ENCODE assay signal across 1 cellular context in genomic region chr16:67191995-67192681, GRCh38.
TF ChIP-seq lines count a peak whose summit lies in the region.

Gene E2F4, plus strand, starts transcription at chr16:67192155. Its CDS starts 73 bp downstream, at chr16:67192228.

TF ChIP-seq in HepG2, 621 proteins besides CTCF, POLR2A, EP300 and RAD21 (continued from another document and continues in another):
- TF ChIP-seq, protein P1, sequence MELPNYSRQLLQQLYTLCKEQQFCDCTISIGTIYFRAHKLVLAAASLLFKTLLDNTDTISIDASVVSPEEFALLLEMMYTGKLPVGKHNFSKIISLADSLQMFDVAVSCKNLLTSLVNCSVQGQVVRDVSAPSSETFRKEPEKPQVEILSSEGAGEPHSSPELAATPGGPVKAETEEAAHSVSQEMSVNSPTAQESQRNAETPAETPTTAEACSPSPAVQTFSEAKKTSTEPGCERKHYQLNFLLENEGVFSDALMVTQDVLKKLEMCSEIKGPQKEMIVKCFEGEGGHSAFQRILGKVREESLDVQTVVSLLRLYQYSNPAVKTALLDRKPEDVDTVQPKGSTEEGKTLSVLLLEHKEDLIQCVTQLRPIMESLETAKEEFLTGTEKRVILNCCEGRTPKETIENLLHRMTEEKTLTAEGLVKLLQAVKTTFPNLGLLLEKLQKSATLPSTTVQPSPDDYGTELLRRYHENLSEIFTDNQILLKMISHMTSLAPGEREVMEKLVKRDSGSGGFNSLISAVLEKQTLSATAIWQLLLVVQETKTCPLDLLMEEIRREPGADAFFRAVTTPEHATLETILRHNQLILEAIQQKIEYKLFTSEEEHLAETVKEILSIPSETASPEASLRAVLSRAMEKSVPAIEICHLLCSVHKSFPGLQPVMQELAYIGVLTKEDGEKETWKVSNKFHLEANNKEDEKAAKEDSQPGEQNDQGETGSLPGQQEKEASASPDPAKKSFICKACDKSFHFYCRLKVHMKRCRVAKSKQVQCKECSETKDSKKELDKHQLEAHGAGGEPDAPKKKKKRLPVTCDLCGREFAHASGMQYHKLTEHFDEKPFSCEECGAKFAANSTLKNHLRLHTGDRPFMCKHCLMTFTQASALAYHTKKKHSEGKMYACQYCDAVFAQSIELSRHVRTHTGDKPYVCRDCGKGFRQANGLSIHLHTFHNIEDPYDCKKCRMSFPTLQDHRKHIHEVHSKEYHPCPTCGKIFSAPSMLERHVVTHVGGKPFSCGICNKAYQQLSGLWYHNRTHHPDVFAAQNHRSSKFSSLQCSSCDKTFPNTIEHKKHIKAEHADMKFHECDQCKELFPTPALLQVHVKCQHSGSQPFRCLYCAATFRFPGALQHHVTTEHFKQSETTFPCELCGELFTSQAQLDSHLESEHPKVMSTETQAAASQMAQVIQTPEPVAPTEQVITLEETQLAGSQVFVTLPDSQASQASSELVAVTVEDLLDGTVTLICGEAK (IDR thresholded peaks at IDR 0.05), result peak; percentile 70
- TF ChIP-seq, protein P1 (CRISPR knock-in tag; IDR thresholded peaks at IDR 0.05), result peak; percentile 54; the same call in 1 of the 2 replicates
- TF ChIP-seq HNRNPUL1 (IDR thresholded peaks at IDR 0.05; ENCODE audit: low read depth, low read length), result no peak
- TF ChIP-seq ZKSCAN8 (CRISPR knock-in tag; IDR thresholded peaks at IDR 0.05; ENCODE audit: borderline replicate concordance), result no peak
- no peak for TF ChIP-seq REXO4 (CRISPR knock-in tag; IDR thresholded peaks at IDR 0.05; ENCODE audit: borderline replicate concordance)
- no peak for TF ChIP-seq ZNF781 (CRISPR knock-in tag; IDR thresholded peaks at IDR 0.05; ENCODE audit: borderline replicate concordance, not compliant biosample characterization)
- peak; percentile 52; the same call in 1 of the 2 replicates for TF ChIP-seq DMAP1 (CRISPR knock-in tag; IDR thresholded peaks at IDR 0.05)
- no peak for TF ChIP-seq PHF21A (CRISPR knock-in tag; IDR thresholded peaks at IDR 0.05)
- peak; percentile 86 for TF ChIP-seq POLR2G (IDR thresholded peaks at IDR 0.05; ENCODE audit: low read depth, low read length)
- no peak for TF ChIP-seq CC2D1A (CRISPR knock-in tag; IDR thresholded peaks at IDR 0.05)
- no peak for TF ChIP-seq NAIF1 (CRISPR knock-in tag; IDR thresholded peaks at IDR 0.05; ENCODE audit: borderline replicate concordance)
- peak; percentile 61; the same call in 1 of the 2 replicates for TF ChIP-seq ZNF598 (CRISPR knock-in tag; IDR thresholded peaks at IDR 0.05; ENCODE audit: borderline replicate concordance)
- TF ChIP-seq CHD4 (IDR thresholded peaks at IDR 0.05; ENCODE audit: borderline replicate concordance, low read length), result no peak
- no peak for TF ChIP-seq MATR3 (CRISPR knock-in tag; IDR thresholded peaks at IDR 0.05)
- TF ChIP-seq ZNF543 (CRISPR knock-in tag; IDR thresholded peaks at IDR 0.05), result no peak
- peak; percentile 18; the same call in 1 of the 2 replicates for TF ChIP-seq ONECUT2 (CRISPR knock-in tag; IDR thresholded peaks at IDR 0.05)
- TF ChIP-seq, protein P2, sequence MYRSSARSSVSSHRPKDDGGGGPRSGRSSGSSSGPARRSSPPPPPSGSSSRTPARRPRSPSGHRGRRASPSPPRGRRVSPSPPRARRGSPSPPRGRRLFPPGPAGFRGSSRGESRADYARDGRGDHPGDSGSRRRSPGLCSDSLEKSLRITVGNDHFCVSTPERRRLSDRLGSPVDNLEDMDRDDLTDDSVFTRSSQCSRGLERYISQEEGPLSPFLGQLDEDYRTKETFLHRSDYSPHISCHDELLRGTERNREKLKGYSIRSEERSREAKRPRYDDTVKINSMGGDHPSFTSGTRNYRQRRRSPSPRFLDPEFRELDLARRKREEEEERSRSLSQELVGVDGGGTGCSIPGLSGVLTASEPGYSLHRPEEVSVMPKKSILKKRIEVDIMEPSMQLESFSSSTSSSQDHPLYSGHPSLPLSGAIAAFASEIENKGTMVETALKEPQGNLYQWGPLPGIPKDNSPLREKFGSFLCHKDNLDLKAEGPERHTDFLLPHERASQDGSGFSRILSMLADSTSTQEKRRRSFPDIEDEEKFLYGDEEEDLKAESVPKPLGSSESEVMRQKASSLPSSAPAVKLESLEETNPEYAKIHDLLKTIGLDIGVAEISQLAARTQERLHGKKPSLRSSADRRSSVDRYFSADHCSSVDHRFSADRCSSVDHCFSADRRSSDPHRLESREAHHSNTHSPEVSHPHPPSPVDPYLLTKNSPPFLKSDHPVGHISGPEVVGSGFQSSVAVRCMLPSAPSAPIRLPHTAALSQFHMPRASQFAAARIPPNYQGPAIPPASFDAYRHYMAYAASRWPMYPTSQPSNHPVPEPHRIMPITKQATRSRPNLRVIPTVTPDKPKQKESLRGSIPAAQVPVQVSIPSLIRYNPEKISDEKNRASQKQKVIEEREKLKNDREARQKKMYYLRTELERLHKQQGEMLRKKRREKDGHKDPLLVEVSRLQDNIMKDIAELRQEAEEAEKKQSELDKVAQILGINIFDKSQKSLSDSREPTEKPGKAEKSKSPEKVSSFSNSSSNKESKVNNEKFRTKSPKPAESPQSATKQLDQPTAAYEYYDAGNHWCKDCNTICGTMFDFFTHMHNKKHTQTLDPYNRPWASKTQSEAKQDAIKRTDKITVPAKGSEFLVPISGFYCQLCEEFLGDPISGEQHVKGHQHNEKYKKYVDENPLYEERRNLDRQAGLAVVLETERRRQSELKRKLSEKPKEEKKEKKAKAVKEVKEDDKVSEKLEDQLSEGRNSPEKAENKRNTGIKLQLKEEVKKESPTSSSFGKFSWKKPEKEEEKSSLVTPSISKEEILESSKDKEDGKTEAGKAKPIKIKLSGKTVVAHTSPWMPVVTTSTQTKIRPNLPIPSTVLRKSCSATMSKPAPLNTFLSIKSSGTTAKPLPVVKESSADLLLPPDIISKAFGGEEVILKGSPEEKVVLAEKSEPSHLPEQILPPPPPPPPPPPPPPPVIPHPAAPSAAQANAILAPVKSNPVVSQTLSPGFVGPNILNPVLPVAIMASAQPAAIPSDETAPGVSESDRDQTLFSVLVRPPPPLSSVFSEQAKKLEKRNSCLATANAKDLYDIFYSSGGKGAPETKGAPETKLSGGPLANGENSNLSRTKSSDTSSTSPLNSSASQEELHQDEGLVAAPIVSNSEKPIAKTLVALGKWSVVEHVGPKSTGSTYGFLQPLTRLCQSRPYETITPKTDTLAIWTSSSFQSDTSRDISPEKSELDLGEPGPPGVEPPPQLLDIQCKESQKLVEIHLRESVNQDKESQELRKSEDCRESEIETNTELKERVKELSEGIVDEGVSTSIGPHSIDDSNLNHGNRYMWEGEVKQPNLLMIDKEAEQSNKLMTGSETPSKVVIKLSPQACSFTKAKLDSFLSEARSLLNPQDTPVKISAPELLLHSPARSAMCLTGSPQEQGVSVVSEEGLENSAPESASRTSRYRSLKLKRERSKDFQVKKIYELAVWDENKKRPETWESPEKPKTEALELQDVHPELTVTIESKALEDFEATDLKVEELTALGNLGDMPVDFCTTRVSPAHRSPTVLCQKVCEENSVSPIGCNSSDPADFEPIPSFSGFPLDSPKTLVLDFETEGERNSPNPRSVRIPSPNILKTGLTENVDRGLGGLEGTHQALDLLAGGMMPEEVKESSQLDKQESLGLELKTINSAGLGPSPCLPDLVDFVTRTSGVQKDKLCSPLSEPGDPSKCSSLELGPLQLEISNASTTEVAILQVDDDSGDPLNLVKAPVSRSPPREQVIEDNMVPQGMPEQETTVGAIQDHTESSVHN (CRISPR knock-in tag; IDR thresholded peaks at IDR 0.05), result no peak
- TF ChIP-seq MIER2 (CRISPR knock-in tag; IDR thresholded peaks at IDR 0.05), result peak; percentile 60; the same call in 1 of the 2 replicates
- TF ChIP-seq ZNF274 (CRISPR knock-in tag; IDR thresholded peaks at IDR 0.05), result 0 out of 2 replicates have a peak, but pooled peaks have one; percentile 39
- TF ChIP-seq KLF15 (CRISPR knock-in tag; IDR thresholded peaks at IDR 0.05; ENCODE audit: borderline replicate concordance), result no peak
- peak; percentile 76; the same call in 1 of the 2 replicates for TF ChIP-seq MIXL1 (CRISPR knock-in tag; IDR thresholded peaks at IDR 0.05)
- TF ChIP-seq POLR2AphosphoS5 (IDR thresholded peaks at IDR 0.05; ENCODE audit: low read depth, low read length), result peak; percentile 55
- TF ChIP-seq ZNF761 (CRISPR knock-in tag; conservative IDR thresholded peaks at IDR 0.05), result no peak; the same call in 1 of the 2 replicates
- peak; percentile 55 for TF ChIP-seq TFE3 (CRISPR knock-in tag; IDR thresholded peaks at IDR 0.05)
- TF ChIP-seq SOX6 (IDR thresholded peaks at IDR 0.05), result no peak
- peak; percentile 56 for TF ChIP-seq SOX6 (CRISPR knock-in tag; IDR thresholded peaks at IDR 0.05)
- TF ChIP-seq, protein P3, sequence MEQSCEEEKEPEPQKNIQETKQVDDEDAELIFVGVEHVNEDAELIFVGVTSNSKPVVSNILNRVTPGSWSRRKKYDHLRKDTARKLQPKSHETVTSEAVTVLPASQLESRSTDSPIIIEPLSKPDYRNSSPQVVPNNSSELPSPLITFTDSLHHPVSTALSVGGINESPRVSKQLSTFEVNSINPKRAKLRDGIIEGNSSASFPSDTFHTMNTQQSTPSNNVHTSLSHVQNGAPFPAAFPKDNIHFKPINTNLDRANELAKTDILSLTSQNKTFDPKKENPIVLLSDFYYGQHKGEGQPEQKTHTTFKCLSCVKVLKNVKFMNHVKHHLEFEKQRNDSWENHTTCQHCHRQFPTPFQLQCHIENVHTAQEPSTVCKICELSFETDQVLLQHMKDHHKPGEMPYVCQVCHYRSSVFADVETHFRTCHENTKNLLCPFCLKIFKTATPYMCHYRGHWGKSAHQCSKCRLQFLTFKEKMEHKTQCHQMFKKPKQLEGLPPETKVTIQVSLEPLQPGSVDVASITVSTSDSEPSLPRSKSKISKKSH (CRISPR knock-in tag; IDR thresholded peaks at IDR 0.05; ENCODE audit: borderline replicate concordance), result peak; percentile 53
- TF ChIP-seq, protein P4, sequence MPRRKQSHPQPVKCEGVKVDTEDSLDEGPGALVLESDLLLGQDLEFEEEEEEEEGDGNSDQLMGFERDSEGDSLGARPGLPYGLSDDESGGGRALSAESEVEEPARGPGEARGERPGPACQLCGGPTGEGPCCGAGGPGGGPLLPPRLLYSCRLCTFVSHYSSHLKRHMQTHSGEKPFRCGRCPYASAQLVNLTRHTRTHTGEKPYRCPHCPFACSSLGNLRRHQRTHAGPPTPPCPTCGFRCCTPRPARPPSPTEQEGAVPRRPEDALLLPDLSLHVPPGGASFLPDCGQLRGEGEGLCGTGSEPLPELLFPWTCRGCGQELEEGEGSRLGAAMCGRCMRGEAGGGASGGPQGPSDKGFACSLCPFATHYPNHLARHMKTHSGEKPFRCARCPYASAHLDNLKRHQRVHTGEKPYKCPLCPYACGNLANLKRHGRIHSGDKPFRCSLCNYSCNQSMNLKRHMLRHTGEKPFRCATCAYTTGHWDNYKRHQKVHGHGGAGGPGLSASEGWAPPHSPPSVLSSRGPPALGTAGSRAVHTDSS (CRISPR knock-in tag; conservative IDR thresholded peaks at IDR 0.05), result no peak; the same call in 1 of the 2 replicates
- TF ChIP-seq ZNF441 (CRISPR knock-in tag; IDR thresholded peaks at IDR 0.05; ENCODE audit: borderline replicate concordance), result peak; percentile 87
- 0 out of 2 replicates have a peak, but pooled peaks have one; percentile 14 for TF ChIP-seq GATA4 (IDR thresholded peaks at IDR 0.05; ENCODE audit: borderline replicate concordance, low read depth)
- TF ChIP-seq EHMT2 (IDR thresholded peaks at IDR 0.05; ENCODE audit: borderline replicate concordance, low read depth, low read length), result no peak
- TF ChIP-seq RFXAP (CRISPR knock-in tag; IDR thresholded peaks at IDR 0.05; ENCODE audit: borderline replicate concordance), result peak; percentile 74; the same call in 1 of the 2 replicates
- TF ChIP-seq, protein P5, sequence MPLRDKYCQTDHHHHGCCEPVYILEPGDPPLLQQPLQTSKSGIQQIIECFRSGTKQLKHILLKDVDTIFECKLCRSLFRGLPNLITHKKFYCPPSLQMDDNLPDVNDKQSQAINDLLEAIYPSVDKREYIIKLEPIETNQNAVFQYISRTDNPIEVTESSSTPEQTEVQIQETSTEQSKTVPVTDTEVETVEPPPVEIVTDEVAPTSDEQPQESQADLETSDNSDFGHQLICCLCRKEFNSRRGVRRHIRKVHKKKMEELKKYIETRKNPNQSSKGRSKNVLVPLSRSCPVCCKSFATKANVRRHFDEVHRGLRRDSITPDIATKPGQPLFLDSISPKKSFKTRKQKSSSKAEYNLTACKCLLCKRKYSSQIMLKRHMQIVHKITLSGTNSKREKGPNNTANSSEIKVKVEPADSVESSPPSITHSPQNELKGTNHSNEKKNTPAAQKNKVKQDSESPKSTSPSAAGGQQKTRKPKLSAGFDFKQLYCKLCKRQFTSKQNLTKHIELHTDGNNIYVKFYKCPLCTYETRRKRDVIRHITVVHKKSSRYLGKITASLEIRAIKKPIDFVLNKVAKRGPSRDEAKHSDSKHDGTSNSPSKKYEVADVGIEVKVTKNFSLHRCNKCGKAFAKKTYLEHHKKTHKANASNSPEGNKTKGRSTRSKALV (CRISPR knock-in tag; IDR thresholded peaks at IDR 0.05), result peak; percentile 83
- TF ChIP-seq ZNF737 (CRISPR knock-in tag; IDR thresholded peaks at IDR 0.05; ENCODE audit: borderline replicate concordance), result no peak
- no peak for TF ChIP-seq RORA (CRISPR knock-in tag; IDR thresholded peaks at IDR 0.05)
